ENCODE assay signal across 1 cellular context in genomic region chr1:41369531-41369930, GRCh38.
TF ChIP-seq lines count a peak whose summit lies in the region.

No MANE protein-coding gene starts in this region.

TF ChIP-seq in GM23338, 12 proteins besides CTCF, POLR2A, EP300 and RAD21 (continued from another document):
- TF ChIP-seq ZNF462 (CRISPR knock-in tag; IDR thresholded peaks at IDR 0.05) (no peak), NANOG (IDR thresholded peaks at IDR 0.05; ENCODE audit: borderline replicate concordance) (no peak), ZNF114 (CRISPR knock-in tag; IDR thresholded peaks at IDR 0.05) (no peak)
